In the genomic region with DNA sequence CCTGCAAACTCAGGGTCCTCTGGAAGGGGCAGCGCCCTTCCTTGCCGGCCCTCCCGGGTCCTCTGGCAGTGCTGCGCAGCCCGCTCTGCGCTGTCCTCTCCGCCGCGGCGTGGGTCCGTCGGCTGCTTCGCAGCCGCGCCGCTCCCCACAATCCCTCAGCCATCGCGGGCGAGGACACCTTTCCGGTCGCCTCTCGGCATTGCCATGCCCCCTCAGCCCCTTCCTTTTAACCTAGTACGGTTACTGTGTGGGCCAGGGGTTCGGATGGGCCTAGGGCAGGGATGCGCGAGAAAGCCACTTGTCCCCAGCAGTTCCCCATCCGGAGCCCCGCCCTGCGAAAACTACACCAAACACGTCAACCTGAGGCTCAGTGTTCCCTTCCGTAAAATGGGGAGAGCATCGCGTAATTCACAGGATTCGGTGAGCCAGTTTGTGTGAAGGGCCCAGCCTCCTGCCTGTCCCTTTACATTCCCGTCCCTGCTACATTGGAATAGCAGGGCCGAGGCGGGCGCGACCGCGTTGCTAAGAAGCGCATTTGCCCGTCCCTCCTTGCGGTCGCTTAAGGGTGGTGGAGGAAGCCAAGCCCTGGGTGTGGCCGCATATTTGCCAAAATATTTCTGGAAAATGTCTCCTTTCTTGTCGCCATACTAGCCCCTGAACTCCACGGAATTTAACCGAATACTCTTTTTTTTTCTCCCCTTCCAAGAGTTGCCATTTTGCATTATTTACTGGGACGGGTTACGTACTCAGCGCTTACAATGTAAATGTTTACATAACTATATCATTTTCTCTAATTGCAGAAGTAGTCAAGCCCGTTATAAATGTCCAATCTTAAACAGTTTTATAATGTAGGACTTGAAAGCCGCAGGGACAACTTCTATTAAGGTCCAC, we compare ENCODE assay signal across 8 cellular contexts. TPM values are rescaled to one million over a fixed set of nuclear protein-coding genes. Genes with fewer than 3 reads are reported as not detected.
A peak's percentile ranks its signal among the peaks of the same experiment; 100 is the strongest.
DNase-seq lines count a peak whose midpoint lies in the region; ATAC-seq, FAIRE-seq and TF ChIP-seq lines count a peak whose summit lies in the region.

No MANE protein-coding gene starts in this region.

- H3K9me3 Mint-ChIP-seq in activated T-cell treated with anti-CD3 and anti-CD28 coated beads, Interleukin-2, amount 50 U/mL, for 4 hours = no peaks in the 10 kb centered on the region
- no peaks in the 10 kb centered on the region for H3K9me3 Mint-ChIP-seq in neural crest cell

- H3K27me3 Mint-ChIP-seq in activated T-cell treated with anti-CD3 and anti-CD28 coated beads, Interleukin-2, amount 50 U/mL, for 4 hours (ENCODE audit: low read depth) = peaks cover 26% of the 10 kb centered on the region
- peaks cover 7% of the 10 kb centered on the region for H3K27me3 Mint-ChIP-seq in neural crest cell (ENCODE audit: low read depth)

- peak overlapping the region; percentile 91 for H3K27ac Mint-ChIP-seq in neural crest cell (ENCODE audit: unreplicated experiment)

- peaks cover 33% of the 10 kb centered on the region for H3K4me1 Mint-ChIP-seq in activated T-cell treated with anti-CD3 and anti-CD28 coated beads, Interleukin-2, amount 50 U/mL, for 4 hours (ENCODE audit: low read depth)
- H3K4me1 Mint-ChIP-seq in neural crest cell = peaks cover 55% of the 10 kb centered on the region

- no peaks in the 10 kb centered on the region for H3K36me3 Mint-ChIP-seq in activated T-cell treated with anti-CD3 and anti-CD28 coated beads, Interleukin-2, amount 50 U/mL, for 4 hours (ENCODE audit: insufficient read depth)
- no peaks in the 10 kb centered on the region for H3K36me3 Mint-ChIP-seq in neural crest cell (ENCODE audit: low read depth)

- DNase-seq in activated naive CD4-positive, alpha-beta T cell treated with Interleukin-2 at 50 U/mL for 16 hours = peak; percentile 59
- no peak for DNase-seq in activated naive CD4-positive, alpha-beta T cell (lab: John Stamatoyannopoulos, UW)
- DNase-seq in NCI-H226 = peak; percentile 58
- DNase-seq in activated T-cell treated with anti-CD3 and anti-CD28 coated beads, Interleukin-2, amount 50 U/mL, for 4 hours = peak; percentile 12
- DNase-seq in fibroblast of mammary gland (ENCODE audit: low read depth) = peak; percentile 21
- peak; percentile 28 for DNase-seq in neural crest cell (ENCODE audit: low read depth, low spot score)
- no peak for DNase-seq in D721Med (ENCODE audit: insufficient read length, low spot score)
- no peak for DNase-seq in NCI-H128 (lab: John Stamatoyannopoulos, UW; ENCODE audit: unreplicated experiment)

- peak overlapping the region; percentile 57 for H3K4me3 ChIP-seq in fibroblast of mammary gland (ENCODE audit: control insufficient read depth, low read depth, low read length)

- peak overlapping the region; percentile 83 for H3K4me3 Mint-ChIP-seq in activated T-cell treated with anti-CD3 and anti-CD28 coated beads, Interleukin-2, amount 50 U/mL, for 4 hours
- H3K4me3 Mint-ChIP-seq in neural crest cell = peak overlapping the region; percentile 87

- TF ChIP-seq CTCF in fibroblast of mammary gland (conservative IDR thresholded peaks at IDR 0.05; ENCODE audit: control insufficient read depth, insufficient read depth, low read depth, low read length) (no peak), neural crest cell (conservative IDR thresholded peaks at IDR 0.05) (no peak), D721Med (IDR thresholded peaks at IDR 0.05; ENCODE audit: insufficient read depth, missing control alignments) (no peak)

- no peak for FAIRE-seq in D721Med (lab: Jason Lieb, UNC)

- ATAC-seq in activated T-cell treated with anti-CD3 and anti-CD28 coated beads, Interleukin-2, amount 50 U/mL, for 4 hours = peak; percentile 1 to 5

RNA-seq across cellular contexts. Expression of a gene that starts 13.2 kb away (rescaled TPM):
- 1 to 10 TPM; 2.6 to 3.9 (median 3.2) TPM for total RNA-seq in activated T-cell treated with anti-CD3 and anti-CD28 coated beads, Interleukin-2, amount 50 U/mL, for 4 hours
- 4.0 and 4.1 TPM in 2 replicates for total RNA-seq in neural crest cell

RNA-seq across cellular contexts. Expression of a gene that starts 23.8 kb away (rescaled TPM):
- 100 to 1,000 TPM in 2 of 3 donors, 10 to 100 TPM in 1; 93.1 to 123 (median 109) TPM for total RNA-seq in activated T-cell treated with anti-CD3 and anti-CD28 coated beads, Interleukin-2, amount 50 U/mL, for 4 hours
- 121 and 131 TPM in 2 replicates for total RNA-seq in neural crest cell

RNA-seq across cellular contexts. Expression of a gene that starts 53.5 kb away (rescaled TPM):
- 100 to 1,000 TPM; 145 to 159 (median 156) TPM for total RNA-seq in activated T-cell treated with anti-CD3 and anti-CD28 coated beads, Interleukin-2, amount 50 U/mL, for 4 hours
- 285 and 301 TPM in 2 replicates for total RNA-seq in neural crest cell

Comparison
In these comparisons a context has a peak if more than half of its experiments do, and no peak if none do; other contexts are left out.
1. DNase-seq: peak in activated naive CD4-positive, alpha-beta T cell treated with Interleukin-2 at 50 U/mL for 16 hours (single experiment), NCI-H226 (single experiment), activated T-cell treated with anti-CD3 and anti-CD28 coated beads, Interleukin-2, amount 50 U/mL, for 4 hours (single experiment), fibroblast of mammary gland (single experiment) and neural crest cell (single experiment); none in activated naive CD4-positive, alpha-beta T cell (0 of 4), D721Med (single experiment) and NCI-H128 (single experiment).